ENCODE assay signal across 35 cellular contexts in genomic region chr14:82341386-82341785, GRCh38.
"Had no signal": no experiment of that assay in that cellular context is flagged by ENCODE, and none has a peak within 500 bp of the region (broad histone marks: within the 10 kb centered on the region; RNA-seq: fewer than 3 reads in every experiment).

No MANE protein-coding gene starts in this region.

- H3K4me3 ChIP-seq: adrenal gland, body of pancreas, breast epithelium had no signal

- H3K36me3 ChIP-seq: adrenal gland, brain microvascular endothelial cell, breast epithelium had no signal

- H3K4me3 Mint-ChIP-seq: activated B cell treated with CpG ODN at 0.5 μM for 24 hours; activated CD4-positive, alpha-beta memory T cell treated with anti-CD3 and anti-CD28 coated beads for 36 hours; activated CD4-positive, alpha-beta T cell treated with anti-CD3 and anti-CD28 coated beads, Interleukin-2, amount 10 ng/mL, durations not matched to agents 24 days and 14 days; activated CD8-positive, alpha-beta T cell treated with anti-CD3 and anti-CD28 coated beads for 36 hours; activated naive CD4-positive, alpha-beta T cell treated with anti-CD3 and anti-CD28 coated beads for 36 hours; activated naive CD8-positive, alpha-beta T cell treated with anti-CD3 and anti-CD28 coated beads for 36 hours; activated T-cell treated with anti-CD3 and anti-CD28 coated beads, Interleukin-2, amount 50 U/mL, for 4 hours; activated T-cell treated with anti-CD3 and anti-CD28 coated beads, Interleukin-2, amount 50 U/mL, for 72 hours; activated T-helper 1 cell treated with anti-CD3 and anti-CD28 coated beads, Interleukin-12 subunit alpha, Interleukin-12 subunit beta, Interleukin-2, Interleukin-4 antibody, amounts not matched to agents 30 ng/mL and 10 ng/mL and 1 ng/mL, durations not matched to agents 14 hours and 24 hours and 36 hours; activated T-helper 17 cell treated with anti-CD3 and anti-CD28 coated beads, Interleukin-2, amount 50 U/mL, for 72 hours; T-helper 1 cell treated with Interleukin-12 subunit alpha and Interleukin-12 subunit beta and Interleukin-4 antibody, amounts not matched to agents 30 μg/mL and 1 μg/mL, for 36 hours; T-helper 2 cell treated with Interferon-gamma antibody and Interleukin-4, amounts not matched to agents 5 μg/mL and 100 μg/mL, for 36 hours had no signal

- H3K4me1 ChIP-seq: body of pancreas, breast epithelium had no signal

- H3K27me3 Mint-ChIP-seq: activated B cell treated with CpG ODN at 0.5 μM for 24 hours; activated CD4-positive, alpha-beta memory T cell treated with anti-CD3 and anti-CD28 coated beads for 36 hours; activated CD4-positive, alpha-beta T cell treated with anti-CD3 and anti-CD28 coated beads, Interleukin-2, amount 10 ng/mL, durations not matched to agents 24 days and 14 days; activated CD8-positive, alpha-beta T cell treated with anti-CD3 and anti-CD28 coated beads for 36 hours; activated naive CD8-positive, alpha-beta T cell treated with anti-CD3 and anti-CD28 coated beads for 36 hours; activated T-helper 17 cell treated with anti-CD3 and anti-CD28 coated beads, Interleukin-2, amount 50 U/mL, for 72 hours had no signal

- DNase-seq: activated B cell treated with CpG ODN at 0.5 μM for 24 hours; activated CD4-positive, alpha-beta memory T cell treated with anti-CD3 and anti-CD28 coated beads for 36 hours; activated CD4-positive, alpha-beta T cell treated with anti-CD3 and anti-CD28 coated beads for 4 hours; activated CD4-positive, alpha-beta T cell treated with anti-CD3 and anti-CD28 coated beads, Interleukin-2, amount 10 ng/mL, durations not matched to agents 24 days and 14 days; activated CD4-positive, alpha-beta T cell treated with anti-CD3 and anti-CD28 coated beads, Interleukin-2, amount 50 U/mL, for 1 hour; activated CD4-positive, alpha-beta T cell treated with anti-CD3 and anti-CD28 coated beads, Interleukin-2, amount 50 U/mL, for 4 hours; activated CD4-positive, CD25-positive, alpha-beta regulatory T cell treated with anti-CD3 and anti-CD28 coated beads, Interleukin-2, amount 50 U/mL, for 72 hours; activated CD8-positive, alpha-beta memory T cell treated with anti-CD3 and anti-CD28 coated beads, Interleukin-2, amount 50 U/mL, for 4 hours; activated CD8-positive, alpha-beta T cell treated with anti-CD3 and anti-CD28 coated beads for 36 hours; activated effector memory CD4-positive, alpha-beta T cell treated with anti-CD3 and anti-CD28 coated beads, Interleukin-2, amount 50 U/mL, for 16 hours; activated gamma-delta T cell treated with Interleukin-2 at 50 U/mL for 16 hours; activated naive CD4-positive, alpha-beta T cell; activated naive CD4-positive, alpha-beta T cell treated with anti-CD3 and anti-CD28 coated beads for 36 hours; activated naive CD4-positive, alpha-beta T cell treated with anti-CD3 and anti-CD28 coated beads, Interleukin-2, amount 50 U/mL, for 16 hours; activated naive CD8-positive, alpha-beta T cell treated with anti-CD3 and anti-CD28 coated beads for 36 hours; activated T-cell treated with anti-CD3 and anti-CD28 coated beads for 4 hours; activated T-cell treated with anti-CD3 and anti-CD28 coated beads, Interleukin-2, amount 50 U/mL, for 1 hour; activated T-cell treated with anti-CD3 and anti-CD28 coated beads, Interleukin-2, amount 50 U/mL, for 4 hours; activated T-cell treated with anti-CD3 and anti-CD28 coated beads, Interleukin-2, amount 50 U/mL, for 72 hours; amniotic stem cell; aorta; body of pancreas; brain microvascular endothelial cell; central memory CD4-positive, alpha-beta T cell; T-helper 1 cell; T-helper 2 cell; T-helper 9 cell had no signal

- H3K4me1 Mint-ChIP-seq: activated B cell treated with CpG ODN at 0.5 μM for 24 hours; activated CD4-positive, alpha-beta T cell treated with anti-CD3 and anti-CD28 coated beads, Interleukin-2, amount 10 ng/mL, durations not matched to agents 24 days and 14 days; activated naive CD8-positive, alpha-beta T cell treated with anti-CD3 and anti-CD28 coated beads for 36 hours; activated T-helper 17 cell treated with anti-CD3 and anti-CD28 coated beads, Interleukin-2, amount 50 U/mL, for 72 hours had no signal

- H3K9me3 ChIP-seq: adrenal gland, body of pancreas, breast epithelium had no signal

- H3K36me3 Mint-ChIP-seq: activated CD4-positive, alpha-beta memory T cell treated with anti-CD3 and anti-CD28 coated beads for 36 hours; activated naive CD8-positive, alpha-beta T cell treated with anti-CD3 and anti-CD28 coated beads for 36 hours had no signal

- H3K27ac ChIP-seq: adrenal gland, body of pancreas, brain microvascular endothelial cell, breast epithelium, VCaP had no signal

- H3K27ac Mint-ChIP-seq: activated B cell treated with CpG ODN at 0.5 μM for 24 hours; activated CD4-positive, alpha-beta memory T cell treated with anti-CD3 and anti-CD28 coated beads for 36 hours; activated CD4-positive, alpha-beta T cell treated with anti-CD3 and anti-CD28 coated beads, Interleukin-2, amount 10 ng/mL, durations not matched to agents 24 days and 14 days; activated CD8-positive, alpha-beta T cell treated with anti-CD3 and anti-CD28 coated beads for 36 hours; activated naive CD4-positive, alpha-beta T cell treated with anti-CD3 and anti-CD28 coated beads for 36 hours; activated naive CD4-positive, alpha-beta T cell treated with anti-CD3 and anti-CD28 coated beads, Interleukin-2, amount 50 U/mL, for 72 hours; activated naive CD8-positive, alpha-beta T cell treated with anti-CD3 and anti-CD28 coated beads for 36 hours; activated T-cell treated with anti-CD3 and anti-CD28 coated beads, Interleukin-2, amount 50 U/mL, for 72 hours; activated T-helper 1 cell treated with anti-CD3 and anti-CD28 coated beads, Interleukin-12 subunit alpha, Interleukin-12 subunit beta, Interleukin-2, Interleukin-4 antibody, amounts not matched to agents 30 ng/mL and 10 ng/mL and 1 ng/mL, durations not matched to agents 14 hours and 24 hours and 36 hours; activated T-helper 17 cell treated with anti-CD3 and anti-CD28 coated beads, Interleukin-2, amount 50 U/mL, for 72 hours; T-helper 1 cell treated with Interleukin-12 subunit alpha and Interleukin-12 subunit beta and Interleukin-4 antibody, amounts not matched to agents 30 μg/mL and 1 μg/mL, for 36 hours; T-helper 2 cell treated with Interferon-gamma antibody and Interleukin-4, amounts not matched to agents 5 μg/mL and 100 μg/mL, for 36 hours had no signal

- H3K27me3 ChIP-seq: adrenal gland, body of pancreas, brain microvascular endothelial cell, breast epithelium had no signal
